In genomic region chr5:95605786-95606185, GRCh38 we compare ENCODE assay signal across 26 cellular contexts. TPM values are rescaled to one million over a fixed set of nuclear protein-coding genes. Genes with fewer than 3 reads are reported as not detected.
"Had no signal": no experiment of that assay in that cellular context is flagged by ENCODE, and none has a peak within 500 bp of the region (broad histone marks: within the 10 kb centered on the region; RNA-seq: fewer than 3 reads in every experiment).

No MANE protein-coding gene starts in this region.

- ATAC-seq: HepG2, Right ventricle myocardium inferior, SK-N-SH treated with all-trans-retinoic acid at 6 μM for 48 hours had no signal

- H3K36me3 ChIP-seq: Peyer's patch had no signal

- H3K4me1 ChIP-seq: Peyer's patch, SJCRH30 had no signal

- H3K9me3 ChIP-seq: Peyer's patch had no signal

- H3K4me3 ChIP-seq: PC-9, Peyer's patch, SJCRH30 had no signal

- H2AFZ ChIP-seq: PC-9 had no signal

- H3K4me2 ChIP-seq: PC-9 had no signal

- H3K27ac ChIP-seq: PC-9, Peyer's patch, SJCRH30 had no signal

- H3K27me3 ChIP-seq: Peyer's patch, SJCRH30 had no signal

- DNase-seq: IMR-90, Karpas-422, KG1, MM.1S, NCI-H1092 treated with DMSO at 0.1 percent for 48 hours, NCI-H1436, NCI-H187, NCI-H2029, NCI-H2081 treated with DMSO at 0.1 percent for 48 hours, NCI-H2171, NCI-H226, NCI-H446, NCI-H510A, NCI-H524 treated with DMSO at 0.1 percent for 48 hours, NCI-H69, NCI-H774, PC-9, Peyer's patch, SHP77 treated with DMSO at 0.1 percent for 48 hours, SJCRH30 had no signal

RNA-seq across cellular contexts. Expression of gene GPR150, which starts 14.1 kb away (rescaled TPM):
- total RNA-seq: HepG2, HT1080, OCI-LY7, Right ventricle myocardium inferior, RPMI7951, SJCRH30 had no signal
